ENCODE assay signal across 9 cellular contexts in the genomic region with DNA sequence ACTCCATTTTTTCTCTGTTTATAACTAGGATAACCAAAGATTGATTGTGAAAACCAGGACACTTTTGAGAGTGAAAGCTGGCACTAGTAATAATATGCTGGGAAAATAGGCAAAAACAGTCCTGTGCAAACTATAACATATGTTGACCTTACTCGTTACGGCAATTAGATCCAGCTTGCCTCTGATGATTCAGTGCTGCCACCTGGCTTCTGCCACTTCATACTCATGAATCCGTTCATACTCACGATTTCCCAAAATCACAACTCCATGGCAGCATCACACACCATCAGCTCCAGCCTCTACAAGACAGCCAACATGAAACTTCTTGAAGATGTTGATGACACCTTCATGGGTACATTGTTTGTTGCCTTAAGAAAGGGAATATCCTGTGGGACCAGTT. TPM values are rescaled to one million over a fixed set of nuclear protein-coding genes. Genes with fewer than 3 reads are reported as not detected.
DNase-seq lines count a peak whose midpoint lies in the region; ATAC-seq and TF ChIP-seq lines count a peak whose summit lies in the region.
"Had no signal": no experiment of that assay in that cellular context is flagged by ENCODE, and none has a peak within 500 bp of the region (broad histone marks: within the 10 kb centered on the region; RNA-seq: fewer than 3 reads in every experiment).

No MANE protein-coding gene starts in this region.

- no peak for TF ChIP-seq EP300 in SK-N-SH (IDR thresholded peaks at IDR 0.05; ENCODE audit: borderline replicate concordance in 1 of 2, low read depth in 1 of 2, low read length in 1 of 2)

- no peaks in the 10 kb centered on the region for H3K4me1 ChIP-seq in Loucy (ENCODE audit: insufficient read depth, low read length, poor library complexity, severe bottlenecking)
- no peaks in the 10 kb centered on the region for H3K4me1 ChIP-seq in SK-N-SH (ENCODE audit: control insufficient read depth in 1 of 2, insufficient read depth in 2 of 2, low read depth in 1 of 2, low read length in 1 of 2)

- peak; percentile 85 for DNase-seq in DMS53 (lab: John Stamatoyannopoulos, UW)
- DNase-seq in SK-N-SH: no peak
- peak; percentile 30 for DNase-seq in iPS-NIHi7 (ENCODE audit: extremely low spot score)
- no peak for DNase-seq in medulla oblongata (ENCODE audit: extremely low spot score)
- DNase-seq: naive thymus-derived CD4-positive, alpha-beta T cell had no signal

- H3F3A ChIP-seq in Loucy (ENCODE audit: low read depth): no peaks in the 10 kb centered on the region
- no peaks in the 10 kb centered on the region for H3F3A ChIP-seq in SK-N-SH (replicated peaks; ENCODE audit: insufficient read depth)

- H2AFZ ChIP-seq in Loucy (ENCODE audit: low read length): no peak overlapping the region
- H2AFZ ChIP-seq in SK-N-SH (ENCODE audit: low read depth): no peak overlapping the region

- no peaks in the 10 kb centered on the region for H3K9me2 ChIP-seq in Loucy (replicated peaks; ENCODE audit: low read depth, low read length)
- no peaks in the 10 kb centered on the region for H3K9me2 ChIP-seq in SK-N-SH

- H3K36me3 ChIP-seq in Loucy (ENCODE audit: insufficient read depth, low read length) (no peaks in the 10 kb centered on the region), SK-N-SH (replicated peaks in 1 of 2; ENCODE audit: control insufficient read depth in 1 of 2, insufficient read depth in 2 of 2, low read length in 1 of 2) (no peaks in the 10 kb centered on the region)

- no peak overlapping the region for H3K4me3 ChIP-seq in Loucy (ENCODE audit: low read length, poor library complexity, severe bottlenecking)
- H3K4me3 ChIP-seq in SK-N-SH (ENCODE audit: low read depth in 2 of 2, low read length in 1 of 2): no peak overlapping the region

- no peak for ATAC-seq in GM18505 (IDR thresholded peaks at IDR 0.05; ENCODE audit: unreplicated experiment)
- no peak for ATAC-seq in HG02678 (IDR thresholded peaks at IDR 0.05; ENCODE audit: unreplicated experiment)
- no peak for ATAC-seq in HG03097 (IDR thresholded peaks at IDR 0.05; ENCODE audit: low FRiP score, unreplicated experiment)
- ATAC-seq: naive thymus-derived CD4-positive, alpha-beta T cell had no signal

- H3K9me3 ChIP-seq in Loucy (ENCODE audit: insufficient read depth, low read depth, low read length) (no peaks in the 10 kb centered on the region), SK-N-SH (no peaks in the 10 kb centered on the region)

- TF ChIP-seq POLR2A in GM18505 (IDR thresholded peaks at IDR 0.05; ENCODE audit: borderline replicate concordance, extremely low read depth, insufficient read depth, insufficient read length): no peak

- no peak overlapping the region for H3K9ac ChIP-seq in Loucy (ENCODE audit: low read depth, low read length, poor library complexity, severe bottlenecking)
- H3K9ac ChIP-seq in SK-N-SH: no peak overlapping the region

- TF ChIP-seq CTCF in Loucy (conservative IDR thresholded peaks at IDR 0.05; ENCODE audit: low read length) (peak; percentile 31; the same call in 1 of the 2 replicates), SK-N-SH (IDR thresholded peaks at IDR 0.05) (peak; percentile 27; the same call in 1 of the 2 replicates)

- 10% methylated on average over 4 of the region's 4 CpGs for WGBS in SK-N-SH (ENCODE audit: low lambda C conversion rate)

- H4K20me1 ChIP-seq in Loucy (ENCODE audit: insufficient read depth, low read length, poor library complexity, severe bottlenecking): no peaks in the 10 kb centered on the region
- no peaks in the 10 kb centered on the region for H4K20me1 ChIP-seq in SK-N-SH (ENCODE audit: insufficient read depth)

- H3K27ac ChIP-seq in SK-N-SH (ENCODE audit: low read depth in 2 of 2, low read length in 1 of 2): no peak overlapping the region

- H3K27me3 ChIP-seq in Loucy (ENCODE audit: insufficient read depth, low read length, poor library complexity, severe bottlenecking) (no peaks in the 10 kb centered on the region), SK-N-SH (ENCODE audit: insufficient read depth) (no peaks in the 10 kb centered on the region)

- H3K79me2 ChIP-seq in Loucy (ENCODE audit: insufficient read depth, low read length) (no peaks in the 10 kb centered on the region), SK-N-SH (ENCODE audit: insufficient read depth) (no peaks in the 10 kb centered on the region)

- POLR2A ChIA-PET in SK-N-SH (lab: Yijun Ruan, JAX): no interaction called here

- CTCF ChIA-PET in SK-N-SH (lab: Yijun Ruan, JAX): interaction anchor here (1.1 to 2.9 kb wide), 5 partner anchors 11 to 194 kb away, joined by 3 to 17 read pairs (median 7); no protein-coding TSS in a partner anchor

- peak; percentile 52 for TF ChIP-seq RAD21 in SK-N-SH (IDR thresholded peaks at IDR 0.05; ENCODE audit: low read length)

- H3K4me2 ChIP-seq in Loucy (ENCODE audit: low read depth, low read length, poor library complexity, severe bottlenecking) (no peak overlapping the region), SK-N-SH (no peak overlapping the region)

TF ChIP-seq in SK-N-SH, 30 proteins besides CTCF, POLR2A, EP300 and RAD21:
- TF ChIP-seq SMC3 (IDR thresholded peaks at IDR 0.05; ENCODE audit: low read depth, low read length): peak; percentile 30; the same call in 1 of the 2 replicates
- TF ChIP-seq, protein P1, sequence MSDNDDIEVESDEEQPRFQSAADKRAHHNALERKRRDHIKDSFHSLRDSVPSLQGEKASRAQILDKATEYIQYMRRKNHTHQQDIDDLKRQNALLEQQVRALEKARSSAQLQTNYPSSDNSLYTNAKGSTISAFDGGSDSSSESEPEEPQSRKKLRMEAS (IDR thresholded peaks at IDR 0.05; ENCODE audit: low read depth): no peak

RNA-seq across cellular contexts. Expression of a gene that starts 49.1 kb away (rescaled TPM):
- 17.4 and 26.5 TPM in 2 replicates for polyA plus RNA-seq in SK-N-SH (2012; rRNA removed)
- polyA plus RNA-seq in SK-N-SH (2012; cell fraction: cytosol; rRNA removed): 25.5 and 26.5 TPM in 2 replicates
- polyA plus RNA-seq in SK-N-SH (2012; cell fraction: nucleus; rRNA removed): 24.8 and 44.4 TPM in 2 replicates

Comparison
In these comparisons a context has a peak if more than half of its experiments do, and no peak if none do; other contexts are left out.
1. DNase-seq: peak in DMS53 (single experiment) and iPS-NIHi7 (single experiment); none in SK-N-SH (single experiment) and medulla oblongata (single experiment).